Comparison of ENCODE assay signal across 9 cellular contexts in the genomic region with DNA sequence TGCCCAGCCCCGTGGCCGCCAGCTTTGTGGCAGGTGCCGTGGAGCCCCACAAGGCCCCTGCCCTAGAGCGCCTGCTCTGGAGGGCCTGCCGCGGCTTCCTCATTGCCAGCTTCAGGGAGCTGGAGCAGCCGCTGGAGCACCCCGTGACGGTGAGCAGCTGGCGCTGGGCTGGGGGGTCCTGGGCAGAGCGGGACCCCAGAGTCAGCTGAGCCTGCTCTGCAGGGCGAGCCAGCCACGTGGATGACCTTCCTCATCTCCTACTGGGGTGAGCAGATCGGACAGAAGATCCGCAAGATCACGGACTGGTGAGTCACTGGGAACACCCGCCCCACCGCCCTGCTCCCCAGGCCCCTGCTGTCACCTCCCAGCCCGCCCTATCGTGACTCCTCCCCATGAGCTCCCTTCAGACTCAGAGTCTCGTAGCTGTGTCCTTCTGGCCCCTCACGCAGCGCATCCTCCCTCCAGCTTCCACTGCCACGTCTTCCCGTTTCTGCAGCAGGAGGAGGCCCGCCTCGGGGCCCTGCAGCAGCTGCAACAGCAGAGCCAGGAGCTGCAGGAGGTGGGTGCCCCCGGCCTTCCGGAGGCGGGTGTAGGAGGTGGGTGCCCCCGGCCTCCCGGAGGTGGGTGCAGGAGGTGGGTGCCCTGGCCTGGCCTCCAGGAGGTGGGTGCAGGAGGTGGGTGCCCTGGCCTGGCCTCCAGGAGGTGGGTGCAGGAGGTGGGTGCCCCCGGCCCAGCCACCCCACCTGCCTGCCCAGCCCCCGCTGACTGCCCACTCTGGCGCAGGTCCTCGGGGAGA. TPM values are rescaled to one million over a fixed set of nuclear protein-coding genes. Genes with fewer than 3 reads are reported as not detected.
A peak's percentile ranks its signal among the peaks of the same experiment; 100 is the strongest.
DNase-seq lines count a peak whose midpoint lies in the region; ATAC-seq and TF ChIP-seq lines count a peak whose summit lies in the region.
"Had no signal": no experiment of that assay in that cellular context is flagged by ENCODE, and none has a peak within 500 bp of the region (broad histone marks: within the 10 kb centered on the region; RNA-seq: fewer than 3 reads in every experiment).

No MANE protein-coding gene starts in this region.

- H3K4me1 ChIP-seq in mucosa of descending colon (ENCODE audit: low read depth): peaks cover 5% of the 10 kb centered on the region

- no peaks in the 10 kb centered on the region for H3K9me3 ChIP-seq in mucosa of descending colon

- POLR2A ChIA-PET in RWPE1 (lab: Yijun Ruan, JAX; ENCODE audit: low non-redundant PET) (no interaction called here), T-cell (lab: Charles Lee) (interaction anchor here in 1 of 2 donors (0.7 kb wide), 1 partner anchor 80 kb away, joined by 6 read pairs; no protein-coding TSS in a partner anchor)

- no peak overlapping the region for H3K4me3 ChIP-seq in mucosa of descending colon
- H3K4me3 ChIP-seq: GM12878 had no signal

- H3K27ac ChIP-seq in RWPE1: peak overlapping the region; percentile 81; the same call in 1 of the 2 replicates

- no peak for TF ChIP-seq CTCF in GM20000 (IDR thresholded peaks at IDR 0.05; ENCODE audit: extremely low read depth, missing control alignments)
- no peak for TF ChIP-seq CTCF in RWPE1 (conservative IDR thresholded peaks at IDR 0.05; ENCODE audit: low read depth)
- TF ChIP-seq CTCF in mucosa of descending colon (IDR thresholded peaks at IDR 0.05): no peak

- CTCF ChIA-PET in RWPE1 (lab: Yijun Ruan, JAX): no interaction called here
- CTCF ChIA-PET in T-cell (lab: Charles Lee): no interaction called here

- peaks cover 9% of the 10 kb centered on the region for H3K4me1 Mint-ChIP-seq in activated T-cell treated with anti-CD3 and anti-CD28 coated beads, Interleukin-2, amount 50 U/mL, for 4 hours (ENCODE audit: low read depth)
- peaks cover 12 to 16% (median 12%) of the 10 kb centered on the region in 3 donors for H3K4me1 Mint-ChIP-seq in T-cell

- no peaks in the 10 kb centered on the region for H3K27me3 Mint-ChIP-seq in activated T-cell treated with anti-CD3 and anti-CD28 coated beads, Interleukin-2, amount 50 U/mL, for 4 hours (ENCODE audit: low read depth)
- no peaks in the 10 kb centered on the region for H3K27me3 Mint-ChIP-seq in T-cell

- no peak overlapping the region for H3K27ac Mint-ChIP-seq in T-cell

- no peaks in the 10 kb centered on the region for H3K9me3 Mint-ChIP-seq in activated T-cell treated with anti-CD3 and anti-CD28 coated beads, Interleukin-2, amount 50 U/mL, for 4 hours
- H3K9me3 Mint-ChIP-seq in T-cell: no peaks in the 10 kb centered on the region

- intact Hi-C loops in mucosa of descending colon (cut with DNase I, micrococcal nuclease): no loop called here

- H3K4me3 Mint-ChIP-seq in activated T-cell treated with anti-CD3 and anti-CD28 coated beads, Interleukin-2, amount 50 U/mL, for 4 hours: no peak overlapping the region
- no peak overlapping the region for H3K4me3 Mint-ChIP-seq in T-cell

- peaks cover 5% of the 10 kb centered on the region for H3K36me3 ChIP-seq in mucosa of descending colon (ENCODE audit: low read depth)

- no peaks in the 10 kb centered on the region for H3K36me3 Mint-ChIP-seq in activated T-cell treated with anti-CD3 and anti-CD28 coated beads, Interleukin-2, amount 50 U/mL, for 4 hours (ENCODE audit: insufficient read depth)
- H3K36me3 Mint-ChIP-seq in T-cell: peaks cover 3% of the 10 kb centered on the region

- DNase-seq in GM20000 (ENCODE audit: low spot score) (peak; percentile 25), RWPE1 (ENCODE audit: low spot score) (no peak), mucosa of descending colon (peak in 2 of 3 donors; percentile 32 to 63), GM19238 (ENCODE audit: insufficient read length, low spot score) (no peak), T-cell (no peak)
- no peak for DNase-seq in activated T-cell treated with anti-CD3 and anti-CD28 coated beads, Interleukin-2, amount 50 U/mL, for 4 hours
- DNase-seq: activated CD4-positive, alpha-beta T cell treated with anti-CD3 and anti-CD28 coated beads, Interleukin-2, amount 50 U/mL, for 4 hours; MM.1S had no signal

- no peak for ATAC-seq in mucosa of descending colon
- no peak for ATAC-seq in activated T-cell treated with anti-CD3 and anti-CD28 coated beads, Interleukin-2, amount 50 U/mL, for 4 hours
- ATAC-seq in T-cell (replicated peaks in 1 of 4): no peak
- ATAC-seq: GM12878 had no signal

RNA-seq across cellular contexts. Expression of a gene that starts 4.7 kb away (rescaled TPM):
- 100 to 1,000 TPM; 155 to 189 (median 166) TPM for total RNA-seq in mucosa of descending colon
- 100 to 1,000 TPM in 2 of 3 donors, 10 to 100 TPM in 1; 87.0 to 109 (median 101) TPM for total RNA-seq in activated T-cell treated with anti-CD3 and anti-CD28 coated beads, Interleukin-2, amount 50 U/mL, for 4 hours
- 100 to 1,000 TPM; 184 to 292 (median 246) TPM for total RNA-seq in T-cell

RNA-seq across cellular contexts. Expression of a gene that starts 13.1 kb away (rescaled TPM):
- total RNA-seq in mucosa of descending colon: 100 to 1,000 TPM; 148 to 165 (median 162) TPM
- total RNA-seq in activated T-cell treated with anti-CD3 and anti-CD28 coated beads, Interleukin-2, amount 50 U/mL, for 4 hours: 100 to 1,000 TPM; 157 to 173 (median 159) TPM
- 100 to 1,000 TPM in 2 of 5 donors, 10 to 100 TPM in 3; 76.9 to 102 (median 91.1) TPM for total RNA-seq in T-cell

RNA-seq across cellular contexts. Expression of a gene that starts 33.4 kb away (rescaled TPM):
- total RNA-seq in mucosa of descending colon: 10 to 100 TPM in 2 of 3 donors, 1 to 10 TPM in 1; 8.6 to 18.9 (median 11.5) TPM
- total RNA-seq in activated T-cell treated with anti-CD3 and anti-CD28 coated beads, Interleukin-2, amount 50 U/mL, for 4 hours: under 1 TPM in 2 of 3 donors, not detected in 1; 0.08 to 0.15 TPM
- total RNA-seq in T-cell: under 1 TPM; 0.20 to 0.53 (median 0.25) TPM

RNA-seq across cellular contexts. Expression of a gene that starts 39.6 kb away (rescaled TPM):
- total RNA-seq in mucosa of descending colon (10 to 100 TPM; 30.1 to 47.5 (median 46.8) TPM), T-cell (10 to 100 TPM; 16.7 to 38.6 (median 27.8) TPM)
- 10 to 100 TPM; 12.8 to 15.6 (median 14.1) TPM for total RNA-seq in activated T-cell treated with anti-CD3 and anti-CD28 coated beads, Interleukin-2, amount 50 U/mL, for 4 hours

Comparison
In these comparisons a context has a peak if more than half of its experiments do, and no peak if none do; other contexts are left out.
1. DNase-seq: peak in GM20000 (single experiment) and mucosa of descending colon (2 of 3); none in RWPE1 (single experiment), activated T-cell treated with anti-CD3 and anti-CD28 coated beads, Interleukin-2, amount 50 U/mL, for 4 hours (single experiment), GM19238 (single experiment) and T-cell (0 of 34).
2. RNA of a gene that starts 33.4 kb away (total RNA-seq): 8.6 to 18.9 TPM in mucosa of descending colon; 0.20 to 0.53 TPM in T-cell and 0.08 to 0.15 TPM in activated T-cell treated with anti-CD3 and anti-CD28 coated beads, Interleukin-2, amount 50 U/mL, for 4 hours; every median in the first group is over 4 times any median in the second.